ENCODE assay signal across 12 cellular contexts in genomic region chr17:82101767-82102679, GRCh38. TPM values are rescaled to one million over a fixed set of nuclear protein-coding genes. Genes with fewer than 3 reads are reported as not detected.
DNase-seq lines count a peak whose midpoint lies in the region; ATAC-seq and TF ChIP-seq lines count a peak whose summit lies in the region.
"Had no signal": no experiment of that assay in that cellular context is flagged by ENCODE, and none has a peak within 500 bp of the region (broad histone marks: within the 10 kb centered on the region; RNA-seq: fewer than 3 reads in every experiment).

No MANE protein-coding gene starts in this region.

- H3K36me3 Mint-ChIP-seq in activated naive CD8-positive, alpha-beta T cell treated with anti-CD3 and anti-CD28 coated beads for 36 hours, result peaks cover 9% of the 10 kb centered on the region

- H3K4me3 Mint-ChIP-seq in activated naive CD8-positive, alpha-beta T cell treated with anti-CD3 and anti-CD28 coated beads for 36 hours, result no peak overlapping the region

- H3K4me1 ChIP-seq in Panc1 (ENCODE audit: control insufficient read depth, insufficient read depth, low read length), result peaks cover 78% of the 10 kb centered on the region
- H3K4me1 ChIP-seq in subcutaneous abdominal adipose tissue (ENCODE audit: control insufficient read depth in 5 of 5, insufficient read depth in 5 of 5, low read length in 5 of 5), result peaks cover 17 to 85% (median 79%) of the 10 kb centered on the region in 5 donors

- ATAC-seq in Panc1 (no peak), left lobe of liver (peak; percentile 21), GM21526 (IDR thresholded peaks at IDR 0.05; ENCODE audit: low FRiP score, unreplicated experiment) (no peak), HG03280 (IDR thresholded peaks at IDR 0.05; ENCODE audit: unreplicated experiment) (no peak)

- H3K4me3 ChIP-seq in Panc1 (ENCODE audit: low read depth in 2 of 2, low read length in 2 of 2) (no peak overlapping the region), subcutaneous abdominal adipose tissue (ENCODE audit: low read depth in 1 of 5, low read length in 5 of 5) (no peak overlapping the region)
- H3K4me3 ChIP-seq: spleen had no signal

- peak; percentile 51 for DNase-seq in NCI-H146 (lab: John Stamatoyannopoulos, UW)
- no peak for DNase-seq in NCI-H146 treated with DMSO at 0.1 percent for 48 hours (lab: John Stamatoyannopoulos, UW; ENCODE audit: unreplicated experiment)
- DNase-seq in Panc1 (ENCODE audit: low read depth, low spot score), result no peak
- peak; percentile 98 for DNase-seq in left lobe of liver (ENCODE audit: low spot score)
- no peak for DNase-seq in activated naive CD8-positive, alpha-beta T cell treated with anti-CD3 and anti-CD28 coated beads for 36 hours
- DNase-seq: activated CD8-positive, alpha-beta memory T cell treated with anti-CD3 and anti-CD28 coated beads, Interleukin-2, amount 50 U/mL, for 48 hours; GDM1; NCI-H2227 treated with DMSO at 0.1 percent for 48 hours; spleen had no signal

- peaks cover 1% of the 10 kb centered on the region; the same call in 1 of the 2 replicates for H3K36me3 ChIP-seq in Panc1 (ENCODE audit: control insufficient read depth, insufficient read depth, low read length)
- H3K36me3 ChIP-seq in subcutaneous abdominal adipose tissue (ENCODE audit: control insufficient read depth in 5 of 5, insufficient read depth in 5 of 5, low read length in 5 of 5), result no peaks in the 10 kb centered on the region
- H3K36me3 ChIP-seq: spleen had no signal

- intact Hi-C loops in Panc1 (cut with micrococcal nuclease; ENCODE audit: unreplicated experiment), result loop anchor here (10.0 kb wide), 1 partner anchor 133 kb away; no protein-coding TSS in a partner anchor

- H3K27ac Mint-ChIP-seq in activated naive CD8-positive, alpha-beta T cell treated with anti-CD3 and anti-CD28 coated beads for 36 hours, result no peak overlapping the region

- no peaks in the 10 kb centered on the region for H3K9me3 Mint-ChIP-seq in activated naive CD8-positive, alpha-beta T cell treated with anti-CD3 and anti-CD28 coated beads for 36 hours

- POLR2A ChIA-PET in Panc1 (lab: Charles Lee), result interaction anchor here (0.6 to 0.7 kb wide), 3 partner anchors 10 to 64 kb away, joined by 3 to 5 read pairs (median 3); no protein-coding TSS in a partner anchor

- no peak overlapping the region for H3K9ac ChIP-seq in subcutaneous abdominal adipose tissue (ENCODE audit: low read length in 5 of 5)

- H3K27me3 Mint-ChIP-seq in activated naive CD8-positive, alpha-beta T cell treated with anti-CD3 and anti-CD28 coated beads for 36 hours, result no peaks in the 10 kb centered on the region

- BruUV-seq in Panc1 (replicated peaks; lab: Mats Ljungman, UMichigan), result no TSS peak

- CTCF ChIA-PET in Panc1 (lab: Charles Lee), result interaction anchor here (0.6 to 1.3 kb wide), 3 partner anchors 72 to 86 kb away, joined by 4 to 5 read pairs (median 5); no protein-coding TSS in a partner anchor

- H3K27me3 ChIP-seq in Panc1 (ENCODE audit: control insufficient read depth, insufficient read depth, low read length) (no peaks in the 10 kb centered on the region), subcutaneous abdominal adipose tissue (ENCODE audit: control insufficient read depth in 5 of 5, insufficient read depth in 4 of 5, low read length in 5 of 5) (no peaks in the 10 kb centered on the region)
- H3K27me3 ChIP-seq: spleen had no signal

- no peak for TF ChIP-seq CTCF in Panc1 (IDR thresholded peaks at IDR 0.05)

- H3K4me1 Mint-ChIP-seq in activated naive CD8-positive, alpha-beta T cell treated with anti-CD3 and anti-CD28 coated beads for 36 hours, result peaks cover 20% of the 10 kb centered on the region

- in situ Hi-C loops in Panc1 (cut with HindIII; ENCODE audit: low pct_unique_long_range_greater_than_20kb, low sequenced_read_pairs), result no loop called here

- H3K9me3 ChIP-seq in Panc1 (ENCODE audit: control insufficient read depth, insufficient read depth, low read depth, low read length) (no peaks in the 10 kb centered on the region), subcutaneous abdominal adipose tissue (ENCODE audit: control insufficient read depth in 5 of 5, low read length in 5 of 5) (no peaks in the 10 kb centered on the region)
- H3K9me3 ChIP-seq: spleen had no signal

- peak overlapping the region; percentile 97 for H3K27ac ChIP-seq in Panc1 (ENCODE audit: low read length)
- peak overlapping the region; percentile 83 for H3K27ac ChIP-seq in subcutaneous abdominal adipose tissue (ENCODE audit: low read depth, low read length)

RNA-seq across cellular contexts. Expression of gene FASN, which starts 4.0 kb away (rescaled TPM):
- total RNA-seq in Panc1 (2021; ENCODE audit: unreplicated experiment) (956 TPM), left lobe of liver (267 TPM)
- 789 TPM for polyA plus RNA-seq in Panc1 (2012; ENCODE audit: insufficient read length)
- total RNA-seq in activated naive CD8-positive, alpha-beta T cell treated with anti-CD3 and anti-CD28 coated beads for 36 hours, result 100 to 1,000 TPM; 282 to 287 TPM

RNA-seq across cellular contexts. Expression of gene DUS1L, which starts 36.4 kb away (rescaled TPM):
- 115 TPM for total RNA-seq in Panc1 (2021; ENCODE audit: unreplicated experiment)
- polyA plus RNA-seq in Panc1 (2012; ENCODE audit: insufficient read length), result 157 TPM
- total RNA-seq in left lobe of liver, result 121 TPM
- total RNA-seq in activated naive CD8-positive, alpha-beta T cell treated with anti-CD3 and anti-CD28 coated beads for 36 hours, result 100 to 1,000 TPM; 175 to 190 TPM

RNA-seq across cellular contexts. Expression of gene GPS1, which starts 50.3 kb away (rescaled TPM):
- total RNA-seq in Panc1 (2021; ENCODE audit: unreplicated experiment) (175 TPM), left lobe of liver (84.1 TPM)
- 263 TPM for polyA plus RNA-seq in Panc1 (2012; ENCODE audit: insufficient read length)
- total RNA-seq in activated naive CD8-positive, alpha-beta T cell treated with anti-CD3 and anti-CD28 coated beads for 36 hours, result 100 to 1,000 TPM in 1 of 2 experiments, 10 to 100 TPM in 1; 94.2 to 103 TPM

RNA-seq across cellular contexts. Expression of gene RFNG, which starts 50.4 kb away (rescaled TPM):
- total RNA-seq in Panc1 (2021; ENCODE audit: unreplicated experiment), result 43.4 TPM
- polyA plus RNA-seq in Panc1 (2012; ENCODE audit: insufficient read length), result 54.6 TPM
- 45.8 TPM for total RNA-seq in left lobe of liver
- total RNA-seq in activated naive CD8-positive, alpha-beta T cell treated with anti-CD3 and anti-CD28 coated beads for 36 hours, result 10 to 100 TPM; 13.9 to 14.5 TPM

Comparison
In these comparisons a context has a peak if more than half of its experiments do, and no peak if none do; other contexts are left out.
1. DNase-seq: peak in NCI-H146 (single experiment) and left lobe of liver (single experiment); none in NCI-H146 treated with DMSO at 0.1 percent for 48 hours (single experiment), Panc1 (single experiment) and activated naive CD8-positive, alpha-beta T cell treated with anti-CD3 and anti-CD28 coated beads for 36 hours (single experiment).